ENCODE assay signal across 9 cellular contexts in genomic region chr5:139808481-139809330, GRCh38. TPM values are rescaled to one million over a fixed set of nuclear protein-coding genes. Genes with fewer than 3 reads are reported as not detected.
DNase-seq lines count a peak whose midpoint lies in the region; ATAC-seq and TF ChIP-seq lines count a peak whose summit lies in the region.
"Had no signal": no experiment of that assay in that cellular context is flagged by ENCODE, and none has a peak within 500 bp of the region (broad histone marks: within the 10 kb centered on the region; RNA-seq: fewer than 3 reads in every experiment).

No MANE protein-coding gene starts in this region.

- H3K9me3 Mint-ChIP-seq in CD4-positive, alpha-beta T cell, result no peaks in the 10 kb centered on the region
- no peaks in the 10 kb centered on the region for H3K9me3 Mint-ChIP-seq in activated naive CD8-positive, alpha-beta T cell treated with anti-CD3 and anti-CD28 coated beads for 36 hours

- H3K9me3 ChIP-seq in CD4-positive, alpha-beta T cell (ENCODE audit: control insufficient read depth, low read length), result no peaks in the 10 kb centered on the region
- H3K9me3 ChIP-seq in liver (ENCODE audit: control insufficient read depth in 4 of 4, low read length in 3 of 4), result no peaks in the 10 kb centered on the region

- no peak overlapping the region for H3K27ac Mint-ChIP-seq in CD4-positive, alpha-beta T cell
- no peak overlapping the region for H3K27ac Mint-ChIP-seq in activated naive CD8-positive, alpha-beta T cell treated with anti-CD3 and anti-CD28 coated beads for 36 hours

- no peak overlapping the region for H3K4me3 ChIP-seq in liver (ENCODE audit: low read depth in 1 of 3, low read length in 3 of 3)

- H3K4me1 ChIP-seq in liver (ENCODE audit: control insufficient read depth in 4 of 4, insufficient read depth in 4 of 4, low read length in 3 of 4), result no peaks in the 10 kb centered on the region

- TF ChIP-seq CTCF in CD4-positive, alpha-beta T cell (IDR thresholded peaks at IDR 0.05), result no peak
- no peak for TF ChIP-seq CTCF in liver (IDR thresholded peaks at IDR 0.05; ENCODE audit: low read depth, low read length, missing input control)
- TF ChIP-seq CTCF in omental fat pad (IDR thresholded peaks at IDR 0.05), result no peak

- H3K4me1 Mint-ChIP-seq in CD4-positive, alpha-beta T cell (ENCODE audit: low read depth), result no peaks in the 10 kb centered on the region
- no peaks in the 10 kb centered on the region for H3K4me1 Mint-ChIP-seq in activated naive CD8-positive, alpha-beta T cell treated with anti-CD3 and anti-CD28 coated beads for 36 hours

- peak in 1 of 10 experiments; percentile 13 for DNase-seq in CD4-positive, alpha-beta T cell
- DNase-seq in HPDE6-E6E7 (ENCODE audit: extremely low spot score) (peak; percentile 46), omental fat pad (ENCODE audit: low spot score) (no peak), cerebellar cortex (ENCODE audit: low spot score) (no peak)
- peak; percentile 56 for DNase-seq in activated naive CD8-positive, alpha-beta T cell treated with anti-CD3 and anti-CD28 coated beads for 36 hours

- H3K36me3 Mint-ChIP-seq in CD4-positive, alpha-beta T cell (ENCODE audit: low read depth), result no peaks in the 10 kb centered on the region
- no peaks in the 10 kb centered on the region for H3K36me3 Mint-ChIP-seq in activated naive CD8-positive, alpha-beta T cell treated with anti-CD3 and anti-CD28 coated beads for 36 hours

- H3K9ac ChIP-seq in liver (ENCODE audit: low read depth in 1 of 2, low read length in 2 of 2), result no peak overlapping the region

- POLR2A ChIA-PET in CD4-positive, alpha-beta T cell (lab: Charles Lee), result no interaction called here

- CTCF ChIA-PET in CD4-positive, alpha-beta T cell (lab: Charles Lee), result no interaction called here

- TF ChIP-seq RAD21 in liver (IDR thresholded peaks at IDR 0.05), result no peak

- no peak overlapping the region for H3K4me3 Mint-ChIP-seq in CD4-positive, alpha-beta T cell
- H3K4me3 Mint-ChIP-seq in activated naive CD8-positive, alpha-beta T cell treated with anti-CD3 and anti-CD28 coated beads for 36 hours, result no peak overlapping the region

- H3K36me3 ChIP-seq in liver (ENCODE audit: control insufficient read depth in 4 of 4, insufficient read depth in 3 of 4, low read depth in 1 of 4, low read length in 3 of 4), result no peaks in the 10 kb centered on the region

- WGBS in liver, result 48% methylated on average over 19 of the region's 19 CpGs

- intact Hi-C loops in CD4-positive, alpha-beta T cell (cut with DNase I, micrococcal nuclease), result no loop called here

- no peak overlapping the region for H3K27ac ChIP-seq in CD4-positive, alpha-beta T cell (ENCODE audit: low read depth, low read length)
- no peak overlapping the region for H3K27ac ChIP-seq in liver (ENCODE audit: low read depth in 1 of 2, low read length in 2 of 2)

- ATAC-seq in CD4-positive, alpha-beta T cell (ENCODE audit: poor library complexity), result peak; percentile 57
- ATAC-seq in omental fat pad (ENCODE audit: low FRiP score) (no peak), HG03135 (IDR thresholded peaks at IDR 0.05; ENCODE audit: unreplicated experiment) (no peak), HG02588 (IDR thresholded peaks at IDR 0.05; ENCODE audit: unreplicated experiment) (no peak)

- H3K27me3 ChIP-seq in CD4-positive, alpha-beta T cell (ENCODE audit: control insufficient read depth, insufficient read depth, low read length), result peaks cover 9% of the 10 kb centered on the region
- no peaks in the 10 kb centered on the region for H3K27me3 ChIP-seq in liver (ENCODE audit: control insufficient read depth in 4 of 4, insufficient read depth in 4 of 4, low read length in 3 of 4)

- H3K27me3 Mint-ChIP-seq in CD4-positive, alpha-beta T cell, result peaks cover 39% of the 10 kb centered on the region
- H3K27me3 Mint-ChIP-seq in activated naive CD8-positive, alpha-beta T cell treated with anti-CD3 and anti-CD28 coated beads for 36 hours, result peaks cover 4% of the 10 kb centered on the region

TF ChIP-seq in liver, 16 proteins besides CTCF, POLR2A, EP300 and RAD21:
- TF ChIP-seq REST (IDR thresholded peaks at IDR 0.05) (peak; percentile 96), HNF4A (conservative IDR thresholded peaks at IDR 0.05) (no peak)

RNA-seq across cellular contexts. Expression of gene PSD2, which starts 13.1 kb away (rescaled TPM):
- under 1 TPM in 1 of 2 experiments, not detected in 1; 0.08 TPM for total RNA-seq in CD4-positive, alpha-beta T cell
- total RNA-seq in activated naive CD8-positive, alpha-beta T cell treated with anti-CD3 and anti-CD28 coated beads for 36 hours, result not detected
- total RNA-seq in liver (under 1 TPM in 1 of 2 donors, not detected in 1; 0.05 TPM), omental fat pad (under 1 TPM in 3 of 4 donors, not detected in 1; 0.12 to 0.46 (median 0.16) TPM)
- polyA plus RNA-seq in liver, result not detected
- total RNA-seq: T-helper 2 cell treated with Interferon-gamma antibody and Interleukin-4, amounts not matched to agents 100 ng/mL and 5 ng/mL, for 36 hours had no signal

Comparison
In these comparisons a context has a peak if more than half of its experiments do, and no peak if none do; other contexts are left out.
1. DNase-seq: peak in HPDE6-E6E7 (single experiment) and activated naive CD8-positive, alpha-beta T cell treated with anti-CD3 and anti-CD28 coated beads for 36 hours (single experiment); none in omental fat pad (single experiment) and cerebellar cortex (single experiment).